ENCODE assay signal across 7 cellular contexts in the genomic region with DNA sequence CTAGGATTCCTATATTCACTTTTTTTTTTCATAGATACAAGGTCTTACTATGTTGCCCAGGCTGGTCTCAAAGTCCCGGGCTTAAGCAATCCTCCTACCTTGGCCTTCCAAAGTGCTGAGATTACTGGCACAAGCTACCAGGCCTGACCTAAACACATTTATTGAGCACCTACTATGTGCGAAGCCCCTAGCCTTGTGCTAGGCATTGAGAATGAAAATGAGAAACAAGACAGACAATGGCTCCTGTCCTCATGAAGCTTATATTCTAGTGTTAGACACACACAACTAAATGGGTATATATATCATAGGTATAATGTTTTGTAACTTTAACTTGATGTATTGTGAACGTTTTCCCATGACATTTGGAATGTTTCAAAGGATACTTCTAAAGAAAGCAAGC.
"Had no signal": no experiment of that assay in that cellular context is flagged by ENCODE, and none has a peak within 500 bp of the region (broad histone marks: within the 10 kb centered on the region; RNA-seq: fewer than 3 reads in every experiment).

No MANE protein-coding gene starts in this region.

- FAIRE-seq: GM12878, GM12891, GM12892, GM18507, GM19239 had no signal

- ATAC-seq: GM12878 had no signal

- H3K4me3 ChIP-seq: GM12878 had no signal

- DNase-seq: GDM1, GF-D8 had no signal
